ENCODE assay signal across 20 cellular contexts in the genomic region with DNA sequence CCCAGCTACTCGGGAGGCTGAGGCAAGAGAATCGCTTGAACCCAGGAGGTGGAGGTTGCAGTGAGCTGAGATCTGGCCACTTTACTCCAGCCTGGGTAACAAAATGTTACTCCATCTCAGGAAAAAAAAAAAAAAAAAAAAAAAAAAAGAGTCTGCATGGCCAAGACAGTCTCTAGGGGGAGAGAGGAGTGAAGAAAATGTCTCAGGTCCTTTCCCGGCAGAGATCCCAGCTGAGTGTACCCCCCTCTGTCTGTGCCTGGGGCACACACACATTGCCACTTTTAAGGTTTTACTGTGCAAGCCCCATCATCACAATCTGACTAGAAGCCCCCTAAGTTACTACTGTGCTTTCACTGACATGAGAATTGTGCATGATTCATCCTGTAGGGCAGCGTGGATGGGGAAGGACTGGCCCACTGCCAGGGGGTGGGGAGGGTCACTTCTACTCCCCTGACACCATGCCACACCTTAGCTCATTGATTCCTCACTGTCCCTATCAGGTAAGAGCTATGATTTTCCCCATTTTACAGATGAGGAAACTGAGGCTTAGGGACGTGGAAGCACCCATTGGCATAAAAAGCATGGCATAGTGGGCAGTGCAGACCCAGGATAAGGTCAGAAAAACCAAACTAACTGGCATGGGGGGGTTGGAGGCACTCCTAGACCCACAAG.
A peak's percentile ranks its signal among the peaks of the same experiment; 100 is the strongest.
DNase-seq lines count a peak whose midpoint lies in the region; ATAC-seq, FAIRE-seq and TF ChIP-seq lines count a peak whose summit lies in the region.
"Had no signal": no experiment of that assay in that cellular context is flagged by ENCODE, and none has a peak within 500 bp of the region (broad histone marks: within the 10 kb centered on the region; RNA-seq: fewer than 3 reads in every experiment).

No MANE protein-coding gene starts in this region.

- no peaks in the 10 kb centered on the region for H3K36me3 Mint-ChIP-seq in stimulated activated naive B cell treated with anti-CD40 and anti-IgM and Interleukin-4, amounts not matched to agents 10 μg/mL and 1 μg/mL and 100 μg/mL, for 72 hours
- H3K36me3 Mint-ChIP-seq: activated naive CD8-positive, alpha-beta T cell had no signal

- no peak overlapping the region for H3K27ac Mint-ChIP-seq in stimulated activated naive B cell treated with anti-CD40 and anti-IgM and Interleukin-4, amounts not matched to agents 10 μg/mL and 1 μg/mL and 100 μg/mL, for 72 hours
- H3K27ac Mint-ChIP-seq: activated naive CD8-positive, alpha-beta T cell; CD4-positive, alpha-beta T cell; H9 had no signal

- H3K27me3 ChIP-seq in foreskin keratinocyte: no peaks in the 10 kb centered on the region
- no peaks in the 10 kb centered on the region for H3K27me3 ChIP-seq in small intestine (ENCODE audit: control insufficient read depth in 2 of 2, insufficient read depth in 2 of 2, low read length in 2 of 2)
- H3K27me3 ChIP-seq: thyroid gland had no signal

- no peak overlapping the region for H3K4me3 Mint-ChIP-seq in stimulated activated naive B cell treated with anti-CD40 and anti-IgM and Interleukin-4, amounts not matched to agents 10 μg/mL and 1 μg/mL and 100 μg/mL, for 72 hours
- H3K4me3 Mint-ChIP-seq: activated naive CD8-positive, alpha-beta T cell; CD4-positive, alpha-beta T cell; H9 had no signal

- 58 to 71% (median 66%) methylated on average over 5 of the region's 5 CpGs for WGBS in small intestine, 3 donors

- POLR2A ChIA-PET in RWPE1 (lab: Yijun Ruan, JAX; ENCODE audit: low non-redundant PET): no interaction called here

- H3K27me3 Mint-ChIP-seq in stimulated activated naive B cell treated with anti-CD40 and anti-IgM and Interleukin-4, amounts not matched to agents 10 μg/mL and 1 μg/mL and 100 μg/mL, for 72 hours: peaks cover 1% of the 10 kb centered on the region in 2 donors
- H3K27me3 Mint-ChIP-seq: activated naive CD8-positive, alpha-beta T cell had no signal

- DNase-seq in DMS 273 (lab: John Stamatoyannopoulos, UW; ENCODE audit: unreplicated experiment): peak; percentile 46
- no peak for DNase-seq in DMS 273 treated with DMSO at 0.1 percent for 48 hours (lab: John Stamatoyannopoulos, UW)
- DNase-seq in RWPE1 (ENCODE audit: low spot score): no peak
- DNase-seq in foreskin keratinocyte: no peak
- peak; percentile 75 for DNase-seq in small intestine
- no peak for DNase-seq in stimulated activated naive B cell treated with anti-CD40 and anti-IgM and Interleukin-4, amounts not matched to agents 10 μg/mL and 1 μg/mL and 100 μg/mL, for 72 hours
- no peak for DNase-seq in activated T-cell treated with anti-CD3 and anti-CD28 coated beads, Interleukin-2, amount 50 U/mL, for 48 hours
- DNase-seq: activated CD4-positive, alpha-beta T cell treated with anti-CD3 and anti-CD28 coated beads for 4 hours; activated CD8-positive, alpha-beta memory T cell treated with anti-CD3 and anti-CD28 coated beads, Interleukin-2, amount 50 U/mL, for 48 hours; CD4-positive, alpha-beta T cell; EL; H9; NCI-H1417; thyroid gland had no signal

- no peak for FAIRE-seq in small intestine (lab: Jason Lieb, UNC)
- FAIRE-seq: bronchial epithelial cell, frontal cortex had no signal

- H3K9me3 Mint-ChIP-seq in stimulated activated naive B cell treated with anti-CD40 and anti-IgM and Interleukin-4, amounts not matched to agents 10 μg/mL and 1 μg/mL and 100 μg/mL, for 72 hours: no peaks in the 10 kb centered on the region
- H3K9me3 Mint-ChIP-seq: CD4-positive, alpha-beta T cell; H9 had no signal

- no peak for TF ChIP-seq CTCF in RWPE1 (conservative IDR thresholded peaks at IDR 0.05; ENCODE audit: low read depth)
- no peak for TF ChIP-seq CTCF in foreskin keratinocyte (conservative IDR thresholded peaks at IDR 0.05)

- H3K4me1 ChIP-seq in foreskin keratinocyte (no peaks in the 10 kb centered on the region), small intestine (ENCODE audit: control insufficient read depth in 2 of 2, insufficient read depth in 1 of 2, low read depth in 1 of 2, low read length in 1 of 2) (peaks cover 4 to 9% of the 10 kb centered on the region in 2 donors)

- no peak overlapping the region for H3K4me3 ChIP-seq in small intestine (ENCODE audit: low read depth in 1 of 2, low read length in 2 of 2)
- H3K4me3 ChIP-seq: thyroid gland had no signal

- CTCF ChIA-PET in RWPE1 (lab: Yijun Ruan, JAX): interaction anchor here (0.5 to 1.3 kb wide), 6 partner anchors 51 to 351 kb away, joined by 3 to 6 read pairs (median 4); no protein-coding TSS in a partner anchor

- peak overlapping the region; percentile 48; the same call in 1 of the 2 replicates for H3K27ac ChIP-seq in RWPE1
- no peak overlapping the region for H3K27ac ChIP-seq in foreskin keratinocyte
- peak overlapping the region; percentile 36 to 69 for H3K27ac ChIP-seq in small intestine (ENCODE audit: low read depth in 1 of 2, low read length in 1 of 2)
- H3K27ac ChIP-seq: 22Rv1, KMS-11, thyroid gland had no signal

- no peaks in the 10 kb centered on the region for H3K36me3 ChIP-seq in small intestine (ENCODE audit: control insufficient read depth in 2 of 2, insufficient read depth in 2 of 2, low read length in 2 of 2)
- H3K36me3 ChIP-seq: thyroid gland had no signal

- peak; percentile 5 for ATAC-seq in foreskin keratinocyte
- ATAC-seq in stimulated activated naive B cell treated with anti-CD40 and anti-IgM and Interleukin-4, amounts not matched to agents 10 μg/mL and 1 μg/mL and 100 μg/mL, for 72 hours (replicated peaks): no peak
- no peak for ATAC-seq in HG03469 (IDR thresholded peaks at IDR 0.05; ENCODE audit: unreplicated experiment)

- H3K9me3 ChIP-seq in small intestine (ENCODE audit: control insufficient read depth, low read depth): no peaks in the 10 kb centered on the region
- H3K9me3 ChIP-seq: thyroid gland had no signal

- H3K4me1 Mint-ChIP-seq in stimulated activated naive B cell treated with anti-CD40 and anti-IgM and Interleukin-4, amounts not matched to agents 10 μg/mL and 1 μg/mL and 100 μg/mL, for 72 hours: peaks cover 8 to 19% of the 10 kb centered on the region in 2 donors

Comparison
In these comparisons a context has a peak if more than half of its experiments do, and no peak if none do; other contexts are left out.
1. DNase-seq: peak in DMS 273 (single experiment) and small intestine (single experiment); none in DMS 273 treated with DMSO at 0.1 percent for 48 hours (single experiment), RWPE1 (single experiment), foreskin keratinocyte (0 of 2), stimulated activated naive B cell treated with anti-CD40 and anti-IgM and Interleukin-4, amounts not matched to agents 10 μg/mL and 1 μg/mL and 100 μg/mL, for 72 hours (single experiment) and activated T-cell treated with anti-CD3 and anti-CD28 coated beads, Interleukin-2, amount 50 U/mL, for 48 hours (0 of 2).